In genomic region chr5:61151893-61152292, GRCh38 we compare ENCODE assay signal across 28 cellular contexts.
"Had no signal": no experiment of that assay in that cellular context is flagged by ENCODE, and none has a peak within 500 bp of the region (broad histone marks: within the 10 kb centered on the region; RNA-seq: fewer than 3 reads in every experiment).

No MANE protein-coding gene starts in this region.

- H3K27ac Mint-ChIP-seq: naive thymus-derived CD8-positive, alpha-beta T cell; natural killer cell treated with Interleukin-12 subunit alpha and Interleukin-12 subunit beta and Interleukin-15 and Interleukin-18, amount 100 ng/mL, for 72 hours; nephron progenitor cell; stimulated activated effector memory CD8-positive, alpha-beta T cell treated with anti-CD3 and anti-CD28 coated beads, Interleukin-12 subunit alpha, Interleukin-12 subunit beta, amount 100 ng/mL, for 72 hours; stimulated activated naive B cell treated with anti-CD40 and anti-IgM and Interleukin-4, amounts not matched to agents 10 μg/mL and 1 μg/mL and 100 μg/mL, for 72 hours; stimulated activated naive CD8-positive, alpha-beta T cell treated with anti-CD3 and anti-CD28 coated beads, Interleukin-15, Interleukin-2, amounts not matched to agents 100 ng/mL and 50 ng/mL, for 24 hours; type B pancreatic cell had no signal

- DNase-seq: naive thymus-derived CD8-positive, alpha-beta T cell; nephron progenitor cell; nucleus accumbens; pancreas; retina; right lobe of liver; sigmoid colon; small intestine; stimulated activated CD4-positive, alpha-beta T cell treated with anti-CD3 and anti-CD28 coated beads, Interleukin-15, amount 100 ng/mL, for 24 hours; stimulated activated CD4-positive, alpha-beta T cell treated with anti-CD3 and anti-CD28 coated beads, Interleukin-2, amount 100 ng/mL, for 24 hours; stimulated activated CD4-positive, alpha-beta T cell treated with anti-CD3 and anti-CD28 coated beads, Interleukin-2, amount 100 ng/mL, for 48 hours; stimulated activated CD4-positive, alpha-beta T cell treated with anti-CD3 and anti-CD28 coated beads, Interleukin-4, amount 100 ng/mL, for 24 hours; stimulated activated naive B cell treated with anti-CD40 and anti-IgM and Interleukin-4, amounts not matched to agents 10 μg/mL and 1 μg/mL and 100 μg/mL, for 72 hours; stimulated activated naive CD4-positive, alpha-beta T cell treated with Interleukin-2 at 50 U/mL for 16 hours; stomach; tibial artery; transverse colon; upper lobe of right lung; uterus had no signal

- H3K27me3 ChIP-seq: neutrophil, pancreas, right atrium auricular region, right lobe of liver, sigmoid colon, stomach, tibial artery, transverse colon, upper lobe of right lung, uterus had no signal

- H3K4me3 Mint-ChIP-seq: naive thymus-derived CD8-positive, alpha-beta T cell; natural killer cell treated with Interleukin-12 subunit alpha and Interleukin-12 subunit beta and Interleukin-15 and Interleukin-18, amount 100 ng/mL, for 72 hours; nephron progenitor cell; neural crest cell; stimulated activated effector memory CD8-positive, alpha-beta T cell treated with anti-CD3 and anti-CD28 coated beads, Interleukin-12 subunit alpha, Interleukin-12 subunit beta, amount 100 ng/mL, for 72 hours; stimulated activated naive B cell treated with anti-CD40 and anti-IgM and Interleukin-4, amounts not matched to agents 10 μg/mL and 1 μg/mL and 100 μg/mL, for 72 hours; stimulated activated naive CD8-positive, alpha-beta T cell treated with anti-CD3 and anti-CD28 coated beads, Interleukin-15, Interleukin-2, amounts not matched to agents 100 ng/mL and 50 ng/mL, for 24 hours; type B pancreatic cell had no signal

- ATAC-seq: naive thymus-derived CD8-positive, alpha-beta T cell; natural killer cell treated with Interleukin-12 subunit alpha and Interleukin-12 subunit beta and Interleukin-15 and Interleukin-18, amount 100 ng/mL, for 72 hours; pancreas; right lobe of liver; stimulated activated effector memory CD8-positive, alpha-beta T cell treated with anti-CD3 and anti-CD28 coated beads, Interleukin-12 subunit alpha, Interleukin-12 subunit beta, amount 100 ng/mL, for 72 hours; stimulated activated naive B cell treated with anti-CD40 and anti-IgM and Interleukin-4, amounts not matched to agents 10 μg/mL and 1 μg/mL and 100 μg/mL, for 72 hours; upper lobe of right lung had no signal

- H3K4me1 Mint-ChIP-seq: naive thymus-derived CD8-positive, alpha-beta T cell; nephron progenitor cell; neural crest cell; stimulated activated effector memory CD8-positive, alpha-beta T cell treated with anti-CD3 and anti-CD28 coated beads, Interleukin-12 subunit alpha, Interleukin-12 subunit beta, amount 100 ng/mL, for 72 hours; stimulated activated naive B cell treated with anti-CD40 and anti-IgM and Interleukin-4, amounts not matched to agents 10 μg/mL and 1 μg/mL and 100 μg/mL, for 72 hours had no signal

- H3K36me3 ChIP-seq: neutrophil, pancreas, prostate gland, right atrium auricular region, right lobe of liver, sigmoid colon, thoracic aorta, transverse colon, upper lobe of right lung, uterus had no signal

- H3K9me3 ChIP-seq: neutrophil, pancreas, prostate gland, right atrium auricular region, right lobe of liver, stomach, thoracic aorta, tibial artery, transverse colon, upper lobe of right lung, uterus had no signal

- H3K4me3 ChIP-seq: pancreas, prostate gland, right atrium auricular region, right lobe of liver, sigmoid colon, stomach, thoracic aorta, tibial artery, transverse colon, upper lobe of right lung, uterus had no signal

- H3K27ac ChIP-seq: neutrophil, pancreas, prostate gland, right atrium auricular region, right lobe of liver, sigmoid colon, stomach, thoracic aorta, tibial artery, transverse colon, upper lobe of right lung, uterus had no signal

- H3K27me3 Mint-ChIP-seq: naive thymus-derived CD8-positive, alpha-beta T cell; natural killer cell treated with Interleukin-12 subunit alpha and Interleukin-12 subunit beta and Interleukin-15 and Interleukin-18, amount 100 ng/mL, for 72 hours; stimulated activated naive B cell treated with anti-CD40 and anti-IgM and Interleukin-4, amounts not matched to agents 10 μg/mL and 1 μg/mL and 100 μg/mL, for 72 hours; stimulated activated naive CD8-positive, alpha-beta T cell treated with anti-CD3 and anti-CD28 coated beads, Interleukin-15, Interleukin-2, amounts not matched to agents 100 ng/mL and 50 ng/mL, for 24 hours; type B pancreatic cell had no signal

- H3K4me1 ChIP-seq: pancreas, prostate gland, right atrium auricular region, right lobe of liver, sigmoid colon, tibial artery, transverse colon, upper lobe of right lung, uterus had no signal
